9 cellular contexts compared by ENCODE assay signal in the genomic region with DNA sequence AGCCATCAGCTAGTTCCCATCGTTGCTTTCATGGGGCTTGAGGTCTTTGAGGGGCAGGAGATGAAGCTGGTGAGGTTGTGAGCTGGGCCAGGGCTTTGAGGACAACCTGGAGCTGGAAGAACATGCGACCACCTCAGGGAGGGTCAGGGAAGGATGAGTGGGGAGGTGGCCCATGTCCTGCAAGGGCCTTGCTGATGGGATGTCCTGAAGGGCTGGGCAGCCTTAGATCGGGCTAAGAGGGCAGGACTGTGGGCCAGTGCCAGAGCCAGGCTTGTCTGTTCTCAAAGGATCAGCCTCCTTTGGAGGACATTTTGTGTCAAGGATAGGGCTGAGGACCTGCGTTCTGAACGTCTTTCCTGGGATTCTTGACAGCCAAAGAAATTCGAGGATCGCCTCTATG. TPM values are rescaled to one million over a fixed set of nuclear protein-coding genes. Genes with fewer than 3 reads are reported as not detected.
DNase-seq lines count a peak whose midpoint lies in the region; ATAC-seq and TF ChIP-seq lines count a peak whose summit lies in the region.
"Had no signal": no experiment of that assay in that cellular context is flagged by ENCODE, and none has a peak within 500 bp of the region (broad histone marks: within the 10 kb centered on the region; RNA-seq: fewer than 3 reads in every experiment).

No MANE protein-coding gene starts in this region.

- no peak for TF ChIP-seq POLR2A in breast epithelium (IDR thresholded peaks at IDR 0.05)
- TF ChIP-seq POLR2A in upper lobe of left lung (IDR thresholded peaks at IDR 0.05) = no peak

- H3K4me1 Mint-ChIP-seq in MCF 10A (ENCODE audit: insufficient read depth, unreplicated experiment) = peaks cover 13% of the 10 kb centered on the region
- peaks cover 13 to 18% of the 10 kb centered on the region in 2 donors for H3K4me1 Mint-ChIP-seq in effector memory CD8-positive, alpha-beta T cell (ENCODE audit: low read depth in 2 of 2)
- peaks cover 6 to 29% (median 22%) of the 10 kb centered on the region in 7 donors for H3K4me1 Mint-ChIP-seq in naive thymus-derived CD4-positive, alpha-beta T cell

- no TSS peak for BruUV-seq in MCF 10A (replicated peaks; lab: Mats Ljungman, UMichigan)

- CTCF ChIA-PET in MCF 10A (lab: Yijun Ruan, JAX) = interaction anchor here (1.4 kb wide), 1 partner anchor 10 kb away, joined by 3 read pairs; no protein-coding TSS in a partner anchor
- CTCF ChIA-PET in naive thymus-derived CD4-positive, alpha-beta T cell (lab: Charles Lee) = interaction anchor here (0.7 to 1.7 kb wide), 2 partner anchors 10 to 32 kb away, joined by 3 to 8 read pairs; no protein-coding TSS in a partner anchor

- POLR2A ChIA-PET in MCF 10A (lab: Yijun Ruan, JAX) = interaction anchor here (1.0 to 1.2 kb wide), 2 partner anchors 8 to 10 kb away, joined by 3 read pairs; no protein-coding TSS in a partner anchor
- POLR2A ChIA-PET in naive thymus-derived CD4-positive, alpha-beta T cell (lab: Charles Lee) = interaction anchor here (0.7 to 3.5 kb wide), 4 partner anchors 9 to 734 kb away, joined by 3 to 15 read pairs (median 4); a partner anchor contains a TSS

- no peaks in the 10 kb centered on the region for H3K27me3 Mint-ChIP-seq in MCF 10A (ENCODE audit: insufficient read depth, unreplicated experiment)
- no peaks in the 10 kb centered on the region for H3K27me3 Mint-ChIP-seq in effector memory CD8-positive, alpha-beta T cell
- H3K27me3 Mint-ChIP-seq in naive thymus-derived CD4-positive, alpha-beta T cell = no peaks in the 10 kb centered on the region

- H3K36me3 Mint-ChIP-seq in MCF 10A (ENCODE audit: insufficient read depth, unreplicated experiment) = peaks cover 69% of the 10 kb centered on the region
- H3K36me3 Mint-ChIP-seq in effector memory CD8-positive, alpha-beta T cell (ENCODE audit: insufficient read depth) = peaks cover 37% of the 10 kb centered on the region
- peaks cover 0 to 12% (median 6%) of the 10 kb centered on the region in 5 donors for H3K36me3 Mint-ChIP-seq in naive thymus-derived CD4-positive, alpha-beta T cell

- DNase-seq in breast epithelium (ENCODE audit: low spot score in 2 of 2) (no peak), MCF 10A (ENCODE audit: unreplicated experiment) (no peak), upper lobe of left lung (no peak), anterior cingulate cortex (lab: John Stamatoyannopoulos, UW) (no peak), dedifferentiated amniotic fluid mesenchymal stem cell (ENCODE audit: extremely low spot score) (no peak)
- no peak for DNase-seq in effector memory CD8-positive, alpha-beta T cell
- DNase-seq in naive thymus-derived CD4-positive, alpha-beta T cell = no peak
- no peak for DNase-seq in stimulated activated CD4-positive, alpha-beta T cell treated with anti-CD3 and anti-CD28 coated beads, Interleukin-4, amount 100 ng/mL, for 24 hours

- H3K4me1 ChIP-seq in breast epithelium = no peaks in the 10 kb centered on the region
- peaks cover 3 to 9% of the 10 kb centered on the region in 2 donors for H3K4me1 ChIP-seq in naive thymus-derived CD4-positive, alpha-beta T cell (ENCODE audit: control insufficient read depth in 2 of 2, insufficient read depth in 2 of 2, low read length in 2 of 2)
- peaks cover 9 to 29% (median 24%) of the 10 kb centered on the region in 4 donors for H3K4me1 ChIP-seq in upper lobe of left lung

- no peaks in the 10 kb centered on the region for H3K9me3 ChIP-seq in breast epithelium
- no peaks in the 10 kb centered on the region for H3K9me3 ChIP-seq in naive thymus-derived CD4-positive, alpha-beta T cell (ENCODE audit: control insufficient read depth in 2 of 3, low read length in 3 of 3)
- no peaks in the 10 kb centered on the region for H3K9me3 ChIP-seq in upper lobe of left lung

- TF ChIP-seq CTCF in breast epithelium (IDR thresholded peaks at IDR 0.05) = no peak
- no peak for TF ChIP-seq CTCF in MCF 10A (IDR thresholded peaks at IDR 0.05; ENCODE audit: unreplicated experiment)
- TF ChIP-seq CTCF in upper lobe of left lung (IDR thresholded peaks at IDR 0.05) = no peak

- H3K9me3 Mint-ChIP-seq in MCF 10A (ENCODE audit: unreplicated experiment) = no peaks in the 10 kb centered on the region
- no peaks in the 10 kb centered on the region for H3K9me3 Mint-ChIP-seq in effector memory CD8-positive, alpha-beta T cell
- H3K9me3 Mint-ChIP-seq in naive thymus-derived CD4-positive, alpha-beta T cell = no peaks in the 10 kb centered on the region

- H3K4me3 ChIP-seq in breast epithelium (peak overlapping the region in 1 of 3 donors; percentile 69), upper lobe of left lung (peak overlapping the region in 1 of 4 donors; percentile 52)
- H3K4me3 ChIP-seq in naive thymus-derived CD4-positive, alpha-beta T cell (ENCODE audit: low read length) = no peak overlapping the region

- intact Hi-C loops in breast epithelium (cut with DNase I; ENCODE audit: low total_unique reads) (loop anchor here (1.0 kb wide), 1 partner anchor 36 kb away; no protein-coding TSS in a partner anchor), MCF 10A (cut with micrococcal nuclease) (no loop called here)
- intact Hi-C loops in naive thymus-derived CD4-positive, alpha-beta T cell (cut with micrococcal nuclease) = loop anchor here in 1 of 2 donors (1.0 to 5.0 kb wide), 3 partner anchors 10 to 32 kb away; a partner anchor contains a TSS

- no peak for TF ChIP-seq EP300 in upper lobe of left lung (IDR thresholded peaks at IDR 0.05)

- peak overlapping the region; percentile 80 to 89 for H3K27ac ChIP-seq in breast epithelium
- peak overlapping the region; percentile 79 for H3K27ac ChIP-seq in naive thymus-derived CD4-positive, alpha-beta T cell (ENCODE audit: low read depth, low read length)
- peak overlapping the region; percentile 66 to 93 (median 80) for H3K27ac ChIP-seq in upper lobe of left lung

- H3K4me3 Mint-ChIP-seq in MCF 10A (ENCODE audit: unreplicated experiment) = no peak overlapping the region
- peak overlapping the region; percentile 89 to 94 for H3K4me3 Mint-ChIP-seq in effector memory CD8-positive, alpha-beta T cell
- peak overlapping the region; percentile 81 to 90 (median 86) for H3K4me3 Mint-ChIP-seq in naive thymus-derived CD4-positive, alpha-beta T cell

- H3K27ac Mint-ChIP-seq in MCF 10A (ENCODE audit: low read depth, unreplicated experiment) = no peak overlapping the region
- H3K27ac Mint-ChIP-seq in effector memory CD8-positive, alpha-beta T cell = peak overlapping the region; percentile 74 to 76
- H3K27ac Mint-ChIP-seq in naive thymus-derived CD4-positive, alpha-beta T cell = peak overlapping the region; percentile 48 to 93 (median 83)

- no peaks in the 10 kb centered on the region for H3K36me3 ChIP-seq in breast epithelium
- H3K36me3 ChIP-seq in naive thymus-derived CD4-positive, alpha-beta T cell (ENCODE audit: control insufficient read depth in 2 of 3, insufficient read depth in 3 of 3, low read length in 3 of 3) = peaks cover 0 to 46% (median 0%) of the 10 kb centered on the region in 3 experiments
- H3K36me3 ChIP-seq in upper lobe of left lung = peaks cover 22 to 46% (median 44%) of the 10 kb centered on the region in 4 donors

- no peak for ATAC-seq in effector memory CD8-positive, alpha-beta T cell (replicated peaks)
- ATAC-seq in naive thymus-derived CD4-positive, alpha-beta T cell = no peak
- ATAC-seq in upper lobe of left lung (ENCODE audit: low FRiP score in 2 of 2) = no peak

- WGBS in upper lobe of left lung, 2 donors = 71 to 91% methylated on average over 6 to 7 of the region's 7 CpGs

- H3K27me3 ChIP-seq in breast epithelium (no peaks in the 10 kb centered on the region), upper lobe of left lung (no peaks in the 10 kb centered on the region)
- no peaks in the 10 kb centered on the region for H3K27me3 ChIP-seq in naive thymus-derived CD4-positive, alpha-beta T cell (ENCODE audit: control insufficient read depth in 2 of 2, insufficient read depth in 2 of 2, low read length in 2 of 2)

RNA-seq across cellular contexts. Expression of a gene that starts 10.5 kb away (rescaled TPM):
- total RNA-seq in breast epithelium = 10 to 100 TPM; 42.2 to 74.7 (median 70.4) TPM
- total RNA-seq in MCF 10A (2022) = 70.3 and 72.2 TPM in 2 replicates
- 10 to 100 TPM; 41.0 to 82.1 (median 54.9) TPM for total RNA-seq in naive thymus-derived CD4-positive, alpha-beta T cell
- 10 to 100 TPM; 23.6 to 37.3 TPM for polyA plus RNA-seq in naive thymus-derived CD4-positive, alpha-beta T cell
- 100 to 1,000 TPM in 2 of 6 donors, 10 to 100 TPM in 4; 53.4 to 195 (median 77.0) TPM for total RNA-seq in upper lobe of left lung

RNA-seq across cellular contexts. Expression of a gene that starts 24.3 kb away (rescaled TPM):
- 1 to 10 TPM in 2 of 3 donors, under 1 TPM in 1; 0.80 to 1.6 (median 1.0) TPM for total RNA-seq in breast epithelium
- total RNA-seq in MCF 10A (2022) = 1.6 and 2.7 TPM in 2 replicates
- 1 to 10 TPM; 1.5 to 3.9 (median 2.4) TPM for total RNA-seq in naive thymus-derived CD4-positive, alpha-beta T cell
- polyA plus RNA-seq in naive thymus-derived CD4-positive, alpha-beta T cell = under 1 TPM; 0.05 to 0.21 TPM
- total RNA-seq in upper lobe of left lung = 1 to 10 TPM in 3 of 6 donors, under 1 TPM in 3; 0.54 to 1.9 (median 0.91) TPM

RNA-seq across cellular contexts. Expression of a gene that starts 31.9 kb away (rescaled TPM):
- total RNA-seq in breast epithelium = 1 to 10 TPM in 2 of 3 donors, not detected in 1; 1.3 to 2.9 TPM
- 0.37 and 0.47 TPM in 2 replicates for total RNA-seq in MCF 10A (2022)
- 10 to 100 TPM in 4 of 5 experiments, 1 to 10 TPM in 1; 5.3 to 21.4 (median 19.2) TPM for total RNA-seq in naive thymus-derived CD4-positive, alpha-beta T cell
- polyA plus RNA-seq in naive thymus-derived CD4-positive, alpha-beta T cell = under 1 TPM in 1 of 2 donors, not detected in 1; 0.03 TPM
- total RNA-seq in upper lobe of left lung = 10 to 100 TPM in 4 of 6 donors, 1 to 10 TPM in 2; 4.9 to 45.1 (median 13.1) TPM
- polyA plus RNA-seq: CD14-positive monocyte had no signal

RNA-seq across cellular contexts. Expression of a gene that starts 33.9 kb away (rescaled TPM):
- total RNA-seq in breast epithelium (10 to 100 TPM; 25.0 to 35.4 (median 30.1) TPM), MCF 10A (2022) (45.1 and 55.8 TPM in 2 replicates), upper lobe of left lung (10 to 100 TPM; 10.5 to 44.1 (median 31.6) TPM)
- total RNA-seq in naive thymus-derived CD4-positive, alpha-beta T cell = 10 to 100 TPM; 26.1 to 45.8 (median 36.3) TPM
- 10 to 100 TPM; 42.8 to 51.6 TPM for polyA plus RNA-seq in naive thymus-derived CD4-positive, alpha-beta T cell
